In genomic region chr4:112145820-112146813, GRCh38 we compare ENCODE assay signal across 8 cellular contexts. TPM values are rescaled to one million over a fixed set of nuclear protein-coding genes. Genes with fewer than 3 reads are reported as not detected.
DNase-seq lines count a peak whose midpoint lies in the region; ATAC-seq and TF ChIP-seq lines count a peak whose summit lies in the region.

No MANE protein-coding gene starts in this region.

- TF ChIP-seq CTCF in epithelial cell of proximal tubule (conservative IDR thresholded peaks at IDR 0.05; ENCODE audit: low read depth, low read length): no peak

- no peaks in the 10 kb centered on the region for H3K9me3 ChIP-seq in mucosa of rectum (ENCODE audit: control insufficient read depth in 2 of 2, low read length in 2 of 2)

- H3K36me3 ChIP-seq in mucosa of rectum (ENCODE audit: control insufficient read depth in 2 of 2, insufficient read depth in 2 of 2, low read length in 2 of 2): no peaks in the 10 kb centered on the region

- peaks cover 0 to 2% of the 10 kb centered on the region in 2 donors for H3K4me1 ChIP-seq in mucosa of rectum (ENCODE audit: control insufficient read depth in 2 of 2, insufficient read depth in 2 of 2, low read length in 2 of 2)

- peak overlapping the region; percentile 75 to 82 for H3K27ac ChIP-seq in mucosa of rectum (ENCODE audit: low read depth in 2 of 2, low read length in 2 of 2)

- DNase-seq in NCI-H748 (lab: John Stamatoyannopoulos, UW; ENCODE audit: unreplicated experiment): peak; percentile 48
- no peak for DNase-seq in NCI-H748 treated with DMSO at 0.1 percent for 48 hours (lab: John Stamatoyannopoulos, UW)
- peak; percentile 4 for DNase-seq in NCI-H345 treated with DMSO at 0.1 percent for 48 hours (lab: John Stamatoyannopoulos, UW; ENCODE audit: unreplicated experiment)
- DNase-seq in activated CD8-positive, alpha-beta memory T cell treated with anti-CD3 and anti-CD28 coated beads, Interleukin-2, amount 50 U/mL, for 4 hours: peak; percentile 75
- no peak for DNase-seq in epithelial cell of proximal tubule (ENCODE audit: low read depth)
- peak; percentile 55 to 64 for DNase-seq in stimulated activated CD8-positive, alpha-beta memory T cell treated with anti-CD3 and anti-CD28 coated beads, Interleukin-4, amount 100 ng/mL, for 4 hours (ENCODE audit: low read depth in 2 of 2, low spot score in 1 of 2)

- ATAC-seq in HG02840 (IDR thresholded peaks at IDR 0.05; ENCODE audit: low FRiP score, unreplicated experiment): peak; percentile 55

- H3K27me3 ChIP-seq in mucosa of rectum (ENCODE audit: control insufficient read depth in 2 of 2, insufficient read depth in 2 of 2, low read length in 2 of 2): no peaks in the 10 kb centered on the region

- peak overlapping the region; percentile 67 to 82 for H3K9ac ChIP-seq in mucosa of rectum (ENCODE audit: low read depth in 1 of 2, low read length in 2 of 2)

- H3K4me3 ChIP-seq in epithelial cell of proximal tubule (ENCODE audit: low read depth, low read length) (peak overlapping the region; percentile 81), mucosa of rectum (ENCODE audit: low read length in 2 of 2) (peak overlapping the region; percentile 85 to 89)

RNA-seq across cellular contexts. Expression of gene FAM241A, which starts 0.9 kb away (rescaled TPM):
- total RNA-seq in epithelial cell of proximal tubule: 1.1 and 1.4 TPM in 2 replicates

Comparison
In these comparisons a context has a peak if more than half of its experiments do, and no peak if none do; other contexts are left out.
1. DNase-seq: peak in NCI-H748 (single experiment), NCI-H345 treated with DMSO at 0.1 percent for 48 hours (single experiment), activated CD8-positive, alpha-beta memory T cell treated with anti-CD3 and anti-CD28 coated beads, Interleukin-2, amount 50 U/mL, for 4 hours (single experiment) and stimulated activated CD8-positive, alpha-beta memory T cell treated with anti-CD3 and anti-CD28 coated beads, Interleukin-4, amount 100 ng/mL, for 4 hours (2 of 2); none in NCI-H748 treated with DMSO at 0.1 percent for 48 hours (single experiment) and epithelial cell of proximal tubule (single experiment).